ENCODE assay signal across 16 cellular contexts in the genomic region with DNA sequence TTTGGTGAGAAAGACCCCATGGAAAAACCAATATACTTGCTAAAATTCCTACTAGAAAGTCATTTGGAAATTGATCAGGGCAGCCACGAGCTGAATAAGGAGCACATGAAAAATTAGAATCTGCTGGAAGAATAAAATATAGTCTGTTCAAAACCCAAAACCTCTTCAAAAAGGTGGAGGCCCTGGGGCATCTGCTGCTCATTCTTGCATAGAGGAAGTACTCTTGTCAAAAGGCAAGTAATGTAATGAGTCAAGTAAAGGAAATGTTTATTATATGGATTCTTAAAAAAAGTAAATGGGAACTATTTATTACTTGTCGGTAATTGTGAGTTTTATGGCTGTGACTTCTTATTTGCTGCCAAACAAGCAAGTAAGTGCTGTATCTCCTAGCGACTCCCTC.
DNase-seq lines count a peak whose midpoint lies in the region; ATAC-seq lines count a peak whose summit lies in the region.
"Had no signal": no experiment of that assay in that cellular context is flagged by ENCODE, and none has a peak within 500 bp of the region (broad histone marks: within the 10 kb centered on the region; RNA-seq: fewer than 3 reads in every experiment).

No MANE protein-coding gene starts in this region.

- H3K4me1 Mint-ChIP-seq in activated CD4-positive, alpha-beta T cell treated with anti-CD3 and anti-CD28 coated beads for 36 hours = peaks cover 14% of the 10 kb centered on the region
- H3K4me1 Mint-ChIP-seq in stimulated activated naive CD8-positive, alpha-beta T cell treated with anti-CD3 and anti-CD28 coated beads, Interleukin-15, Interleukin-2, amounts not matched to agents 100 ng/mL and 50 ng/mL, for 24 hours (ENCODE audit: low read depth) = peaks cover 11% of the 10 kb centered on the region
- peaks cover 7% of the 10 kb centered on the region for H3K4me1 Mint-ChIP-seq in stimulated activated naive CD8-positive, alpha-beta T cell treated with anti-CD3 and anti-CD28 coated beads, Interleukin-15, amount 100 ng/mL, for 72 hours
- no peaks in the 10 kb centered on the region for H3K4me1 Mint-ChIP-seq in activated T-helper 17 cell treated with anti-CD3 and anti-CD28 coated beads, Interleukin-2, amount 50 U/mL, for 72 hours
- H3K4me1 Mint-ChIP-seq: CD4-positive, alpha-beta memory T cell; GM23338; H9 had no signal

- no peaks in the 10 kb centered on the region for H3K36me3 Mint-ChIP-seq in activated CD4-positive, alpha-beta T cell treated with anti-CD3 and anti-CD28 coated beads for 36 hours (ENCODE audit: low read depth)
- H3K36me3 Mint-ChIP-seq in stimulated activated naive CD8-positive, alpha-beta T cell treated with anti-CD3 and anti-CD28 coated beads, Interleukin-15, Interleukin-2, amounts not matched to agents 100 ng/mL and 50 ng/mL, for 24 hours (ENCODE audit: low read depth) = no peaks in the 10 kb centered on the region
- H3K36me3 Mint-ChIP-seq in activated T-helper 17 cell treated with anti-CD3 and anti-CD28 coated beads, Interleukin-2, amount 50 U/mL, for 72 hours (ENCODE audit: low read depth) = no peaks in the 10 kb centered on the region
- H3K36me3 Mint-ChIP-seq: CD4-positive, alpha-beta memory T cell had no signal

- DNase-seq in activated CD4-positive, alpha-beta T cell treated with anti-CD3 and anti-CD28 coated beads for 36 hours = peak; percentile 11
- DNase-seq in activated CD4-positive, alpha-beta T cell treated with anti-CD3 and anti-CD28 coated beads, Interleukin-2, amount 50 U/mL, for 4 hours = no peak
- no peak for DNase-seq in stimulated activated naive CD8-positive, alpha-beta T cell treated with anti-CD3 and anti-CD28 coated beads, Interleukin-15, amount 100 ng/mL, for 72 hours
- DNase-seq in DMS53 (lab: John Stamatoyannopoulos, UW) = no peak
- DNase-seq: 8988T; C1 segment of cervical spinal cord; Calu3; CD4-positive, alpha-beta memory T cell; COR-L47; DND-41; H9 had no signal

- no peaks in the 10 kb centered on the region for H3K9me3 Mint-ChIP-seq in activated CD4-positive, alpha-beta T cell treated with anti-CD3 and anti-CD28 coated beads for 36 hours (ENCODE audit: low read depth)
- H3K9me3 Mint-ChIP-seq in stimulated activated naive CD8-positive, alpha-beta T cell treated with anti-CD3 and anti-CD28 coated beads, Interleukin-15, Interleukin-2, amounts not matched to agents 100 ng/mL and 50 ng/mL, for 24 hours = peaks cover 5% of the 10 kb centered on the region
- no peaks in the 10 kb centered on the region for H3K9me3 Mint-ChIP-seq in stimulated activated naive CD8-positive, alpha-beta T cell treated with anti-CD3 and anti-CD28 coated beads, Interleukin-15, amount 100 ng/mL, for 72 hours
- H3K9me3 Mint-ChIP-seq in activated T-helper 17 cell treated with anti-CD3 and anti-CD28 coated beads, Interleukin-2, amount 50 U/mL, for 72 hours = no peaks in the 10 kb centered on the region
- H3K9me3 Mint-ChIP-seq: CD4-positive, alpha-beta memory T cell; GM23338 had no signal

- no peak overlapping the region for H3K27ac Mint-ChIP-seq in activated CD4-positive, alpha-beta T cell treated with anti-CD3 and anti-CD28 coated beads for 36 hours
- peak overlapping the region; percentile 54 for H3K27ac Mint-ChIP-seq in stimulated activated naive CD8-positive, alpha-beta T cell treated with anti-CD3 and anti-CD28 coated beads, Interleukin-15, Interleukin-2, amounts not matched to agents 100 ng/mL and 50 ng/mL, for 24 hours
- no peak overlapping the region for H3K27ac Mint-ChIP-seq in stimulated activated naive CD8-positive, alpha-beta T cell treated with anti-CD3 and anti-CD28 coated beads, Interleukin-15, amount 100 ng/mL, for 72 hours
- no peak overlapping the region for H3K27ac Mint-ChIP-seq in activated T-helper 17 cell treated with anti-CD3 and anti-CD28 coated beads, Interleukin-2, amount 50 U/mL, for 72 hours
- H3K27ac Mint-ChIP-seq: GM23338, H9 had no signal

- CTCF ChIA-PET in activated CD4-positive, alpha-beta T cell treated with anti-CD3 and anti-CD28 coated beads for 36 hours (lab: Charles Lee) = interaction anchor here (0.7 kb wide), 2 partner anchors 12 to 433 kb away, joined by 3 read pairs; no protein-coding TSS in a partner anchor

- intact Hi-C loops in activated CD4-positive, alpha-beta T cell treated with anti-CD3 and anti-CD28 coated beads for 36 hours (cut with DNase I, micrococcal nuclease) = no loop called here

- POLR2A ChIA-PET in activated CD4-positive, alpha-beta T cell treated with anti-CD3 and anti-CD28 coated beads for 36 hours (lab: Charles Lee) = interaction anchor here (0.6 kb wide), 1 partner anchor 24 kb away, joined by 3 read pairs; no protein-coding TSS in a partner anchor

- peak; percentile 53 for ATAC-seq in activated CD4-positive, alpha-beta T cell treated with anti-CD3 and anti-CD28 coated beads for 36 hours
- ATAC-seq in stimulated activated naive CD8-positive, alpha-beta T cell treated with anti-CD3 and anti-CD28 coated beads, Interleukin-15, amount 100 ng/mL, for 72 hours = no peak
- peak; percentile 26 for ATAC-seq in activated T-helper 17 cell treated with anti-CD3 and anti-CD28 coated beads, Interleukin-2, amount 50 U/mL, for 72 hours (replicated peaks)
- ATAC-seq in GM21515 (IDR thresholded peaks at IDR 0.05; ENCODE audit: unreplicated experiment) = no peak
- ATAC-seq: GM23338, HCT116 had no signal

- no peak overlapping the region for H3K4me3 Mint-ChIP-seq in activated CD4-positive, alpha-beta T cell treated with anti-CD3 and anti-CD28 coated beads for 36 hours
- H3K4me3 Mint-ChIP-seq in stimulated activated naive CD8-positive, alpha-beta T cell treated with anti-CD3 and anti-CD28 coated beads, Interleukin-15, Interleukin-2, amounts not matched to agents 100 ng/mL and 50 ng/mL, for 24 hours = no peak overlapping the region
- H3K4me3 Mint-ChIP-seq in stimulated activated naive CD8-positive, alpha-beta T cell treated with anti-CD3 and anti-CD28 coated beads, Interleukin-15, amount 100 ng/mL, for 72 hours = no peak overlapping the region
- H3K4me3 Mint-ChIP-seq in activated T-helper 17 cell treated with anti-CD3 and anti-CD28 coated beads, Interleukin-2, amount 50 U/mL, for 72 hours = no peak overlapping the region
- H3K4me3 Mint-ChIP-seq: CD4-positive, alpha-beta memory T cell; GM23338; H9 had no signal

- H3K27me3 Mint-ChIP-seq in activated CD4-positive, alpha-beta T cell treated with anti-CD3 and anti-CD28 coated beads for 36 hours = no peaks in the 10 kb centered on the region
- H3K27me3 Mint-ChIP-seq in stimulated activated naive CD8-positive, alpha-beta T cell treated with anti-CD3 and anti-CD28 coated beads, Interleukin-15, Interleukin-2, amounts not matched to agents 100 ng/mL and 50 ng/mL, for 24 hours = no peaks in the 10 kb centered on the region
- H3K27me3 Mint-ChIP-seq in stimulated activated naive CD8-positive, alpha-beta T cell treated with anti-CD3 and anti-CD28 coated beads, Interleukin-15, amount 100 ng/mL, for 72 hours = no peaks in the 10 kb centered on the region
- no peaks in the 10 kb centered on the region for H3K27me3 Mint-ChIP-seq in activated T-helper 17 cell treated with anti-CD3 and anti-CD28 coated beads, Interleukin-2, amount 50 U/mL, for 72 hours
- H3K27me3 Mint-ChIP-seq: CD4-positive, alpha-beta memory T cell had no signal

Comparison
In these comparisons a context has a peak if more than half of its experiments do, and no peak if none do; other contexts are left out.
1. ATAC-seq: peak in activated CD4-positive, alpha-beta T cell treated with anti-CD3 and anti-CD28 coated beads for 36 hours (single experiment) and activated T-helper 17 cell treated with anti-CD3 and anti-CD28 coated beads, Interleukin-2, amount 50 U/mL, for 72 hours (single experiment); none in stimulated activated naive CD8-positive, alpha-beta T cell treated with anti-CD3 and anti-CD28 coated beads, Interleukin-15, amount 100 ng/mL, for 72 hours (single experiment) and GM21515 (single experiment).